19 cellular contexts compared by ENCODE assay signal in the genomic region with DNA sequence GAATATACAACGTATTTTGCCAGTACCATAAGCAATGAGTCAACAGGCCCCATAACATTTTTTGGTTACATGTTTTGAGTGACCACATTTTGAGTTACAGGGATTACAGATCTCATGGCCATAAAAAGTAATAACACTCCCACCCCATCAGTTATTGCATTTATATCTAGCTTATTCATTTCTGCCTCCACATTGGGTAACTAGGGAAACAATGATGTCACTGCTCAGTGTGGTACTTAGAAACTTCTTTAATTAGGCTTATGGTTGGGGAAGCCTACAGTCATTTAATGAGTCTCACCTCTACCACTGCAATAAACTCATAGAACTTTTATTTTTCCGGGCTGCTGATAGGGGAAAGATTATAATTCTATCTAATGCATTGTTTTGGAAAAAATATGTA. TPM values are rescaled to one million over a fixed set of nuclear protein-coding genes. Genes with fewer than 3 reads are reported as not detected.
A peak's percentile ranks its signal among the peaks of the same experiment; 100 is the strongest.
DNase-seq lines count a peak whose midpoint lies in the region; TF ChIP-seq lines count a peak whose summit lies in the region.
"Had no signal": no experiment of that assay in that cellular context is flagged by ENCODE, and none has a peak within 500 bp of the region (broad histone marks: within the 10 kb centered on the region; RNA-seq: fewer than 3 reads in every experiment).

No MANE protein-coding gene starts in this region.

- H3K4me2 ChIP-seq in mammary epithelial cell (ENCODE audit: insufficient read depth, low read depth, low read length) = no peak overlapping the region

- CTCF ChIA-PET in mammary epithelial cell (lab: Charles Lee; ENCODE audit: low non-redundant PET) (no interaction called here), MCF 10A (lab: Yijun Ruan, JAX) (interaction anchor here (0.5 to 0.7 kb wide), 2 partner anchors 19 to 485 kb away, joined by 3 read pairs; no protein-coding TSS in a partner anchor), HEK293 (lab: Yijun Ruan, JAX) (no interaction called here)

- no peaks in the 10 kb centered on the region for H3K36me3 Mint-ChIP-seq in MCF 10A (ENCODE audit: insufficient read depth, unreplicated experiment)
- peaks cover 1% of the 10 kb centered on the region for H3K36me3 Mint-ChIP-seq in activated naive CD8-positive, alpha-beta T cell treated with anti-CD3 and anti-CD28 coated beads for 36 hours

- H3K27ac Mint-ChIP-seq in MCF 10A (ENCODE audit: low read depth, unreplicated experiment) = no peak overlapping the region
- peak overlapping the region; percentile 39 for H3K27ac Mint-ChIP-seq in activated naive CD8-positive, alpha-beta T cell treated with anti-CD3 and anti-CD28 coated beads for 36 hours
- H3K27ac Mint-ChIP-seq: activated CD4-positive, alpha-beta T cell treated with anti-CD3 and anti-CD28 coated beads, Interleukin-2, amount 10 ng/mL, durations not matched to agents 24 days and 14 days; effector memory CD8-positive, alpha-beta T cell; mesothelial cell of epicardium had no signal

- no peak overlapping the region for H3K4me3 Mint-ChIP-seq in MCF 10A (ENCODE audit: unreplicated experiment)
- no peak overlapping the region for H3K4me3 Mint-ChIP-seq in activated naive CD8-positive, alpha-beta T cell treated with anti-CD3 and anti-CD28 coated beads for 36 hours
- H3K4me3 Mint-ChIP-seq: activated CD4-positive, alpha-beta T cell treated with anti-CD3 and anti-CD28 coated beads, Interleukin-2, amount 10 ng/mL, durations not matched to agents 24 days and 14 days; effector memory CD8-positive, alpha-beta T cell; mesothelial cell of epicardium had no signal

- H3K9me3 ChIP-seq in mammary epithelial cell (replicated peaks; ENCODE audit: insufficient read depth, low read length) (no peaks in the 10 kb centered on the region), HEK293 (ENCODE audit: control insufficient read depth, insufficient read depth, low read depth, low read length) (no peaks in the 10 kb centered on the region)

- H3K27ac ChIP-seq in mammary epithelial cell (ENCODE audit: insufficient read depth, low read depth, low read length) (no peak overlapping the region), HEK293 (ENCODE audit: extremely low read depth, low read depth, low read length) (no peak overlapping the region)
- H3K27ac ChIP-seq: gastroesophageal sphincter, Peyer's patch had no signal

- H4K20me1 ChIP-seq in mammary epithelial cell (ENCODE audit: insufficient read depth, low read length) = no peaks in the 10 kb centered on the region

- peaks cover 2% of the 10 kb centered on the region for H3K27me3 ChIP-seq in mammary epithelial cell (ENCODE audit: insufficient read depth, low read length)
- H3K27me3 ChIP-seq: gastroesophageal sphincter, Peyer's patch had no signal

- BruUV-seq in mammary epithelial cell (replicated peaks; lab: Mats Ljungman, UMichigan) = no TSS peak
- no TSS peak for BruUV-seq in MCF 10A (replicated peaks; lab: Mats Ljungman, UMichigan)

- intact Hi-C loops in mammary epithelial cell (cut with micrococcal nuclease) = no loop called here
- intact Hi-C loops in MCF 10A (cut with micrococcal nuclease) = no loop called here

- H3K4me3 ChIP-seq in mammary epithelial cell (replicated peaks in 1 of 3; ENCODE audit: insufficient read depth in 1 of 3, low read depth in 2 of 3, low read length in 3 of 3) (no peak overlapping the region), HEK293 (ENCODE audit: low read depth, low read length) (no peak overlapping the region)
- H3K4me3 ChIP-seq: gastroesophageal sphincter, K562, Peyer's patch had no signal

- peaks cover 19% of the 10 kb centered on the region for H3K9me3 Mint-ChIP-seq in MCF 10A (ENCODE audit: unreplicated experiment)
- H3K9me3 Mint-ChIP-seq in activated naive CD8-positive, alpha-beta T cell treated with anti-CD3 and anti-CD28 coated beads for 36 hours = peaks cover 32% of the 10 kb centered on the region

- no peaks in the 10 kb centered on the region for H3K4me1 Mint-ChIP-seq in MCF 10A (ENCODE audit: insufficient read depth, unreplicated experiment)
- peaks cover 13% of the 10 kb centered on the region for H3K4me1 Mint-ChIP-seq in activated naive CD8-positive, alpha-beta T cell treated with anti-CD3 and anti-CD28 coated beads for 36 hours
- H3K4me1 Mint-ChIP-seq: mesothelial cell of epicardium had no signal

- POLR2A ChIA-PET in MCF 10A (lab: Yijun Ruan, JAX) (no interaction called here), HEK293 (lab: Yijun Ruan, JAX) (no interaction called here)

- WGBS in mammary epithelial cell (ENCODE audit: low coverage, missing lambda C conversion rate) = 77% methylated on average over 2 of the region's 2 CpGs

- H3K36me3 ChIP-seq in mammary epithelial cell (ENCODE audit: insufficient read depth, low read length) = no peaks in the 10 kb centered on the region
- no peaks in the 10 kb centered on the region for H3K36me3 ChIP-seq in HEK293 (ENCODE audit: control insufficient read depth in 2 of 2, insufficient read depth in 1 of 2, low read length in 2 of 2)
- H3K36me3 ChIP-seq: gastroesophageal sphincter, Peyer's patch had no signal

- H2AFZ ChIP-seq in mammary epithelial cell (ENCODE audit: low read depth, low read length) = no peak overlapping the region

- TF ChIP-seq CTCF in mammary epithelial cell (conservative IDR thresholded peaks at IDR 0.05 in 1 of 2, IDR thresholded peaks at IDR 0.05 in 1 of 2; ENCODE audit: extremely low read depth in 1 of 2, insufficient read depth in 1 of 2, low read depth in 1 of 2, low read length in 2 of 2) = no peak
- TF ChIP-seq CTCF in MCF 10A (IDR thresholded peaks at IDR 0.05; ENCODE audit: unreplicated experiment) = no peak
- no peak for TF ChIP-seq CTCF in HEK293 (tag by site-specific recombination; IDR thresholded peaks at IDR 0.05)

- dilution Hi-C loops in mammary epithelial cell (cut with HindIII; ENCODE audit: low sequenced_read_pairs) = no loop called here

- DNase-seq in mammary epithelial cell (peak; percentile 8), MCF 10A (ENCODE audit: unreplicated experiment) (no peak), NCI-H748 (lab: John Stamatoyannopoulos, UW; ENCODE audit: unreplicated experiment) (no peak), dedifferentiated amniotic fluid mesenchymal stem cell (ENCODE audit: extremely low spot score) (no peak), NCI-H187 (lab: John Stamatoyannopoulos, UW) (no peak), NCI-H1105 treated with DMSO at 0.1 percent for 48 hours (lab: John Stamatoyannopoulos, UW) (no peak)
- no peak for DNase-seq in activated naive CD8-positive, alpha-beta T cell treated with anti-CD3 and anti-CD28 coated beads for 36 hours
- DNase-seq: activated CD4-positive, alpha-beta T cell treated with anti-CD3 and anti-CD28 coated beads, Interleukin-2, amount 10 ng/mL, durations not matched to agents 24 days and 14 days; activated gamma-delta T cell; effector memory CD8-positive, alpha-beta T cell; NCI-H1417 treated with DMSO at 0.1 percent for 48 hours; NCI-H524; Peyer's patch; posterior cingulate gyrus; trophoblast cell had no signal

- H3K27me3 Mint-ChIP-seq in MCF 10A (ENCODE audit: insufficient read depth, unreplicated experiment) = peaks cover 10% of the 10 kb centered on the region
- peaks cover 31% of the 10 kb centered on the region for H3K27me3 Mint-ChIP-seq in activated naive CD8-positive, alpha-beta T cell treated with anti-CD3 and anti-CD28 coated beads for 36 hours

- no peak overlapping the region for H3K9ac ChIP-seq in mammary epithelial cell (ENCODE audit: insufficient read depth, low read length)

- in situ Hi-C loops in mammary epithelial cell (cut with MboI; ENCODE audit: low sequenced_read_pairs in 2 of 2) = no loop called here

- no peaks in the 10 kb centered on the region for H3K4me1 ChIP-seq in mammary epithelial cell (ENCODE audit: insufficient read depth, low read length)
- H3K4me1 ChIP-seq in HEK293 (ENCODE audit: control insufficient read depth, insufficient read depth, low read length) = no peaks in the 10 kb centered on the region
- H3K4me1 ChIP-seq: gastroesophageal sphincter, Peyer's patch had no signal

- no peaks in the 10 kb centered on the region for H3K79me2 ChIP-seq in mammary epithelial cell (ENCODE audit: insufficient read depth, low read length)

TF ChIP-seq in HEK293, 187 proteins besides CTCF, POLR2A, EP300 and RAD21 (continues in another document):
- TF ChIP-seq PRDM1 (tag by site-specific recombination; IDR thresholded peaks at IDR 0.05) (no peak), SCRT1 (tag by site-specific recombination; IDR thresholded peaks at IDR 0.05; ENCODE audit: borderline replicate concordance) (no peak), ATF2 (tag by site-specific recombination; IDR thresholded peaks at IDR 0.05; ENCODE audit: low read depth) (peak; percentile 46; the same call in 1 of the 2 replicates), ZFHX2 (tag by site-specific recombination; conservative IDR thresholded peaks at IDR 0.05) (peak; percentile 32; the same call in 1 of the 2 replicates)
- TF ChIP-seq, protein P1, sequence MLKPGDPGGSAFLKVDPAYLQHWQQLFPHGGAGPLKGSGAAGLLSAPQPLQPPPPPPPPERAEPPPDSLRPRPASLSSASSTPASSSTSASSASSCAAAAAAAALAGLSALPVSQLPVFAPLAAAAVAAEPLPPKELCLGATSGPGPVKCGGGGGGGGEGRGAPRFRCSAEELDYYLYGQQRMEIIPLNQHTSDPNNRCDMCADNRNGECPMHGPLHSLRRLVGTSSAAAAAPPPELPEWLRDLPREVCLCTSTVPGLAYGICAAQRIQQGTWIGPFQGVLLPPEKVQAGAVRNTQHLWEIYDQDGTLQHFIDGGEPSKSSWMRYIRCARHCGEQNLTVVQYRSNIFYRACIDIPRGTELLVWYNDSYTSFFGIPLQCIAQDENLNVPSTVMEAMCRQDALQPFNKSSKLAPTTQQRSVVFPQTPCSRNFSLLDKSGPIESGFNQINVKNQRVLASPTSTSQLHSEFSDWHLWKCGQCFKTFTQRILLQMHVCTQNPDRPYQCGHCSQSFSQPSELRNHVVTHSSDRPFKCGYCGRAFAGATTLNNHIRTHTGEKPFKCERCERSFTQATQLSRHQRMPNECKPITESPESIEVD (tag by site-specific recombination; IDR thresholded peaks at IDR 0.05) = peak; percentile 41

RNA-seq across cellular contexts. Expression of gene SMIM15, which starts 39.9 kb away (rescaled TPM):
- total RNA-seq in mammary epithelial cell = 10 to 100 TPM; 36.7 to 75.0 TPM
- polyA plus RNA-seq in mammary epithelial cell = 45.1 TPM
- polyA minus RNA-seq in mammary epithelial cell = 79.8 TPM
- total RNA-seq in MCF 10A (2022) = 92.5 and 95.8 TPM in 2 replicates
- 10 to 100 TPM; 92.1 to 94.8 TPM for total RNA-seq in activated naive CD8-positive, alpha-beta T cell treated with anti-CD3 and anti-CD28 coated beads for 36 hours
